ENCODE assay signal across 8 cellular contexts in genomic region chr22:21102659-21103267, GRCh38. TPM values are rescaled to one million over a fixed set of nuclear protein-coding genes. Genes with fewer than 3 reads are reported as not detected.
A peak's percentile ranks its signal among the peaks of the same experiment; 100 is the strongest.
DNase-seq lines count a peak whose midpoint lies in the region; ATAC-seq and TF ChIP-seq lines count a peak whose summit lies in the region.

No MANE protein-coding gene starts in this region.

- peak overlapping the region; percentile 14 for H2AFZ ChIP-seq in neural cell (ENCODE audit: low read depth, low read length)

- H3K4me1 Mint-ChIP-seq in stimulated activated naive CD8-positive, alpha-beta T cell treated with anti-CD3 and anti-CD28 coated beads, Interleukin-15, Interleukin-2, amounts not matched to agents 100 ng/mL and 50 ng/mL, for 24 hours (ENCODE audit: low read depth) = peaks cover 11% of the 10 kb centered on the region

- H3K27me3 ChIP-seq in neural cell (ENCODE audit: insufficient read depth, low read depth, low read length) = no peaks in the 10 kb centered on the region

- DNase-seq in D341Med (ENCODE audit: low spot score) = peak; percentile 87
- peak; percentile 42 for DNase-seq in HT1080 (ENCODE audit: low read depth)
- peak; percentile 98 for DNase-seq in OCI-M1 (lab: John Stamatoyannopoulos, UW)
- peak; percentile 76 for DNase-seq in activated T-cell treated with anti-CD3 and anti-CD28 coated beads, Interleukin-2, amount 50 U/mL, for 1 hour
- peak; percentile 55 for DNase-seq in fibroblast of mammary gland (ENCODE audit: low read depth)

- H3K27me3 Mint-ChIP-seq in stimulated activated naive CD8-positive, alpha-beta T cell treated with anti-CD3 and anti-CD28 coated beads, Interleukin-15, Interleukin-2, amounts not matched to agents 100 ng/mL and 50 ng/mL, for 24 hours = peaks cover 31% of the 10 kb centered on the region

- no peak for TF ChIP-seq EP300 in neural cell (conservative IDR thresholded peaks at IDR 0.05; ENCODE audit: poor library complexity, severe bottlenecking)

- no peak overlapping the region for H3K4me3 ChIP-seq in fibroblast of mammary gland (ENCODE audit: control insufficient read depth, low read depth, low read length)
- H3K4me3 ChIP-seq in neural cell (ENCODE audit: low read length) = no peak overlapping the region

- ATAC-seq in GM18867 (IDR thresholded peaks at IDR 0.05; ENCODE audit: unreplicated experiment) = no peak

- H3K9me3 ChIP-seq in neural cell (ENCODE audit: low read length) = no peaks in the 10 kb centered on the region

- H3K27ac ChIP-seq in neural cell (ENCODE audit: low read length) = no peak overlapping the region

- H3K36me3 Mint-ChIP-seq in stimulated activated naive CD8-positive, alpha-beta T cell treated with anti-CD3 and anti-CD28 coated beads, Interleukin-15, Interleukin-2, amounts not matched to agents 100 ng/mL and 50 ng/mL, for 24 hours (ENCODE audit: low read depth) = no peaks in the 10 kb centered on the region

- H3F3A ChIP-seq in neural cell (ENCODE audit: insufficient read depth, low read length, poor library complexity, severe bottlenecking) = no peaks in the 10 kb centered on the region

- no peak overlapping the region for H3K4me2 ChIP-seq in neural cell (ENCODE audit: low read length)

- TF ChIP-seq RAD21 in neural cell (conservative IDR thresholded peaks at IDR 0.05) = peak; percentile 43

- H4K20me1 ChIP-seq in neural cell (ENCODE audit: insufficient read depth) = no peaks in the 10 kb centered on the region

- H3K36me3 ChIP-seq in neural cell (ENCODE audit: insufficient read depth, low read length) = no peaks in the 10 kb centered on the region

- H3K9me3 Mint-ChIP-seq in stimulated activated naive CD8-positive, alpha-beta T cell treated with anti-CD3 and anti-CD28 coated beads, Interleukin-15, Interleukin-2, amounts not matched to agents 100 ng/mL and 50 ng/mL, for 24 hours = no peaks in the 10 kb centered on the region

- TF ChIP-seq CTCF in fibroblast of mammary gland (conservative IDR thresholded peaks at IDR 0.05; ENCODE audit: control insufficient read depth, insufficient read depth, low read depth, low read length) (peak; percentile 70), neural cell (IDR thresholded peaks at IDR 0.05; ENCODE audit: poor library complexity, severe bottlenecking) (peak; percentile 69)

- H3K4me3 Mint-ChIP-seq in stimulated activated naive CD8-positive, alpha-beta T cell treated with anti-CD3 and anti-CD28 coated beads, Interleukin-15, Interleukin-2, amounts not matched to agents 100 ng/mL and 50 ng/mL, for 24 hours = peak overlapping the region; percentile 14

- H3K9ac ChIP-seq in neural cell (ENCODE audit: low read length) = no peak overlapping the region

- no peaks in the 10 kb centered on the region for H3K9me2 ChIP-seq in neural cell (ENCODE audit: insufficient read depth, low read length)

- H3K79me2 ChIP-seq in neural cell (replicated peaks; ENCODE audit: insufficient read depth, low read length) = no peaks in the 10 kb centered on the region

- H3K27ac Mint-ChIP-seq in stimulated activated naive CD8-positive, alpha-beta T cell treated with anti-CD3 and anti-CD28 coated beads, Interleukin-15, Interleukin-2, amounts not matched to agents 100 ng/mL and 50 ng/mL, for 24 hours = no peak overlapping the region

TF ChIP-seq in neural cell, 6 proteins besides CTCF, POLR2A, EP300 and RAD21:
- TF ChIP-seq POLR2AphosphoS5 (IDR thresholded peaks at IDR 0.05) = no peak
- peak; percentile 57 for TF ChIP-seq SMC3 (conservative IDR thresholded peaks at IDR 0.05; ENCODE audit: poor library complexity)
TF ChIP-seq in neural cell: peak in this region for 1.

RNA-seq across cellular contexts. Expression of gene LRRC74B, which starts 57.0 kb away (rescaled TPM):
- total RNA-seq in HT1080 (2014; rRNA removed; shearing (Covaris generic)) = not detected in 2 replicates
- polyA plus RNA-seq in HT1080 (2015; cell fraction: cytosol; rRNA removed) = not detected in 2 replicates
- 0.05 and 0.11 TPM in 2 replicates for polyA plus RNA-seq in HT1080 (2015; cell fraction: nucleus; rRNA removed)
- polyA plus RNA-seq in neural cell = not detected in 2 replicates
- not detected in 2 replicates for polyA minus RNA-seq in neural cell

Comparison
In these comparisons a context has a peak if more than half of its experiments do, and no peak if none do; other contexts are left out.
1. DNase-seq: peak in every context shown above with its lines; median percentile 98 in OCI-M1; 87 in D341Med; 76 in activated T-cell treated with anti-CD3 and anti-CD28 coated beads, Interleukin-2, amount 50 U/mL, for 1 hour; 55 in fibroblast of mammary gland; 42 in HT1080.